Comparison of ENCODE assay signal across 17 cellular contexts in the genomic region with DNA sequence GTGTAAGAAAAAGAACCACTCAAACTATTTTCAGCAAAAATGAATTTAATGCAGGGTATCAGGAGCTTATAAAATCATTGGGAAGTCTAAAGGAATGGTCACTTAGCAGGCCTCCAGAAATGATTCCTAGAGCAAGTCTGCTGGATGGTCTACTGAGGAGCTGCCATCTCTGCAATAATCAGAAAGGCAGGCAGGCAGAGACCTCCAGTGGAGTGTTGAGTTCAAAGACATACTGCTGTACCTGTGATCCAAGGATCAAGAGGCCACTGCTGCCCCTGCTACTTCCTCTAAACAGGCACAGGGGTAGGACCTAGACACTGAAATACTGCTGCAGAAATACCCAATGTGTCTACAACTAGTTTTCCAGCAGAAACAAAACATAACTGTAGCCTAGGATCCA. TPM values are rescaled to one million over a fixed set of nuclear protein-coding genes. Genes with fewer than 3 reads are reported as not detected.
A peak's percentile ranks its signal among the peaks of the same experiment; 100 is the strongest.
DNase-seq lines count a peak whose midpoint lies in the region; ATAC-seq and TF ChIP-seq lines count a peak whose summit lies in the region.
"Had no signal": no experiment of that assay in that cellular context is flagged by ENCODE, and none has a peak within 500 bp of the region (broad histone marks: within the 10 kb centered on the region; RNA-seq: fewer than 3 reads in every experiment).

No MANE protein-coding gene starts in this region.

- intact Hi-C loops in left colon (cut with DNase I, micrococcal nuclease) = no loop called here
- intact Hi-C loops in activated CD4-positive, alpha-beta T cell treated with anti-CD3 and anti-CD28 coated beads for 36 hours (cut with DNase I, micrococcal nuclease) = no loop called here

- CTCF ChIA-PET in activated CD4-positive, alpha-beta T cell treated with anti-CD3 and anti-CD28 coated beads for 36 hours (lab: Charles Lee) = no interaction called here

- TF ChIP-seq CTCF in brain microvascular endothelial cell (IDR thresholded peaks at IDR 0.05; ENCODE audit: low read depth, low read length, missing control alignments) = peak; percentile 47

- H3K36me3 Mint-ChIP-seq in stimulated activated effector memory CD8-positive, alpha-beta T cell treated with anti-CD3 and anti-CD28 coated beads, Interleukin-12 subunit alpha, Interleukin-12 subunit beta, amount 100 ng/mL, for 72 hours = no peaks in the 10 kb centered on the region
- H3K36me3 Mint-ChIP-seq in activated CD4-positive, alpha-beta T cell treated with anti-CD3 and anti-CD28 coated beads for 36 hours (ENCODE audit: low read depth) = no peaks in the 10 kb centered on the region
- H3K36me3 Mint-ChIP-seq: activated naive CD4-positive, alpha-beta T cell treated with anti-CD3 and anti-CD28 coated beads, Interleukin-2, amount 10 ng/mL, durations not matched to agents 7 days and 5 days had no signal

- POLR2A ChIA-PET in activated CD4-positive, alpha-beta T cell treated with anti-CD3 and anti-CD28 coated beads for 36 hours (lab: Charles Lee) = no interaction called here

- H3K27ac Mint-ChIP-seq in stimulated activated effector memory CD8-positive, alpha-beta T cell treated with anti-CD3 and anti-CD28 coated beads, Interleukin-12 subunit alpha, Interleukin-12 subunit beta, amount 100 ng/mL, for 72 hours = no peak overlapping the region
- no peak overlapping the region for H3K27ac Mint-ChIP-seq in activated CD4-positive, alpha-beta T cell treated with anti-CD3 and anti-CD28 coated beads for 36 hours
- H3K27ac Mint-ChIP-seq: activated naive CD4-positive, alpha-beta T cell treated with anti-CD3 and anti-CD28 coated beads, Interleukin-2, amount 10 ng/mL, durations not matched to agents 7 days and 5 days; dendritic cell treated with granulocyte-macrophage colony-stimulating factor and Interleukin-4, amounts not matched to agents 40 ng/mL and 50 ng/mL, for 4 days had no signal

- H3K36me3 ChIP-seq in brain microvascular endothelial cell (replicated peaks) = no peaks in the 10 kb centered on the region
- H3K36me3 ChIP-seq: heart right ventricle had no signal

- no peaks in the 10 kb centered on the region for H3K27me3 ChIP-seq in brain microvascular endothelial cell (replicated peaks)
- H3K27me3 ChIP-seq: heart right ventricle had no signal

- no peak overlapping the region for H3K4me3 ChIP-seq in brain microvascular endothelial cell (ENCODE audit: low read depth, low read length)
- H3K4me3 ChIP-seq: heart right ventricle had no signal

- no peaks in the 10 kb centered on the region for H3K9me3 Mint-ChIP-seq in stimulated activated effector memory CD8-positive, alpha-beta T cell treated with anti-CD3 and anti-CD28 coated beads, Interleukin-12 subunit alpha, Interleukin-12 subunit beta, amount 100 ng/mL, for 72 hours
- H3K9me3 Mint-ChIP-seq in activated CD4-positive, alpha-beta T cell treated with anti-CD3 and anti-CD28 coated beads for 36 hours (ENCODE audit: low read depth) = no peaks in the 10 kb centered on the region
- H3K9me3 Mint-ChIP-seq: activated naive CD4-positive, alpha-beta T cell treated with anti-CD3 and anti-CD28 coated beads, Interleukin-2, amount 10 ng/mL, durations not matched to agents 7 days and 5 days; dendritic cell treated with granulocyte-macrophage colony-stimulating factor and Interleukin-4, amounts not matched to agents 40 ng/mL and 50 ng/mL, for 4 days had no signal

- DNase-seq in DMS53 treated with DMSO at 0.1 percent for 48 hours (lab: John Stamatoyannopoulos, UW; ENCODE audit: unreplicated experiment) = peak; percentile 14
- peak; percentile 30 for DNase-seq in M059J (ENCODE audit: low read depth)
- peak; percentile 6 for DNase-seq in brain microvascular endothelial cell
- no peak for DNase-seq in left colon
- DNase-seq in stimulated activated effector memory CD8-positive, alpha-beta T cell treated with anti-CD3 and anti-CD28 coated beads, Interleukin-12 subunit alpha, Interleukin-12 subunit beta, amount 100 ng/mL, for 72 hours (ENCODE audit: low spot score in 2 of 2) = no peak
- DNase-seq in stimulated activated CD4-positive, alpha-beta T cell treated with anti-CD3 and anti-CD28 coated beads, Interleukin-2, amount 100 ng/mL, for 48 hours = no peak
- no peak for DNase-seq in activated CD4-positive, alpha-beta T cell treated with anti-CD3 and anti-CD28 coated beads for 36 hours
- DNase-seq: activated CD4-positive, alpha-beta T cell treated with anti-CD3 and anti-CD28 coated beads, Interleukin-2, amount 50 U/mL, for 4 hours; activated naive CD4-positive, alpha-beta T cell treated with anti-CD3 and anti-CD28 coated beads, Interleukin-2, amount 10 ng/mL, durations not matched to agents 7 days and 5 days; Calu3; heart right ventricle; mammary epithelial cell; MM.1S; T-helper 1 cell had no signal

- in situ Hi-C loops in brain microvascular endothelial cell (cut with HindIII; ENCODE audit: low pct_ligation_motif_present, low sequenced_read_pairs) = loop anchor here (25.0 kb wide), 1 partner anchor 399 kb away; a partner anchor contains a TSS

- no peak overlapping the region for H3K27ac ChIP-seq in brain microvascular endothelial cell
- H3K27ac ChIP-seq: heart right ventricle, parathyroid adenoma had no signal

- H3K4me1 Mint-ChIP-seq in stimulated activated effector memory CD8-positive, alpha-beta T cell treated with anti-CD3 and anti-CD28 coated beads, Interleukin-12 subunit alpha, Interleukin-12 subunit beta, amount 100 ng/mL, for 72 hours = no peaks in the 10 kb centered on the region
- no peaks in the 10 kb centered on the region for H3K4me1 Mint-ChIP-seq in activated CD4-positive, alpha-beta T cell treated with anti-CD3 and anti-CD28 coated beads for 36 hours
- H3K4me1 Mint-ChIP-seq: activated naive CD4-positive, alpha-beta T cell treated with anti-CD3 and anti-CD28 coated beads, Interleukin-2, amount 10 ng/mL, durations not matched to agents 7 days and 5 days had no signal

- H3K27me3 Mint-ChIP-seq in activated CD4-positive, alpha-beta T cell treated with anti-CD3 and anti-CD28 coated beads for 36 hours = peaks cover 4% of the 10 kb centered on the region

- H3K4me3 Mint-ChIP-seq in stimulated activated effector memory CD8-positive, alpha-beta T cell treated with anti-CD3 and anti-CD28 coated beads, Interleukin-12 subunit alpha, Interleukin-12 subunit beta, amount 100 ng/mL, for 72 hours = no peak overlapping the region
- H3K4me3 Mint-ChIP-seq in activated CD4-positive, alpha-beta T cell treated with anti-CD3 and anti-CD28 coated beads for 36 hours = no peak overlapping the region
- H3K4me3 Mint-ChIP-seq: activated naive CD4-positive, alpha-beta T cell treated with anti-CD3 and anti-CD28 coated beads, Interleukin-2, amount 10 ng/mL, durations not matched to agents 7 days and 5 days; dendritic cell treated with granulocyte-macrophage colony-stimulating factor and Interleukin-4, amounts not matched to agents 40 ng/mL and 50 ng/mL, for 4 days had no signal

- ATAC-seq in left colon (peak; percentile 40), GM19455 (IDR thresholded peaks at IDR 0.05; ENCODE audit: unreplicated experiment) (no peak)
- ATAC-seq in stimulated activated effector memory CD8-positive, alpha-beta T cell treated with anti-CD3 and anti-CD28 coated beads, Interleukin-12 subunit alpha, Interleukin-12 subunit beta, amount 100 ng/mL, for 72 hours = no peak
- ATAC-seq in activated CD4-positive, alpha-beta T cell treated with anti-CD3 and anti-CD28 coated beads for 36 hours = no peak
- ATAC-seq: heart right ventricle had no signal

RNA-seq across cellular contexts. Expression of a gene that starts 14.5 kb away (rescaled TPM):
- total RNA-seq in M059J (2014; rRNA removed; shearing (Covaris generic)) = 4.3 and 4.8 TPM in 2 replicates
- 1 to 10 TPM; 5.2 to 5.7 TPM for total RNA-seq in left colon
- total RNA-seq in activated CD4-positive, alpha-beta T cell treated with anti-CD3 and anti-CD28 coated beads for 36 hours = 10 to 100 TPM; 15.1 to 16.6 TPM

Comparison
In these comparisons a context has a peak if more than half of its experiments do, and no peak if none do; other contexts are left out.
1. DNase-seq: peak in DMS53 treated with DMSO at 0.1 percent for 48 hours (single experiment), M059J (single experiment) and brain microvascular endothelial cell (single experiment); none in left colon (0 of 2), stimulated activated effector memory CD8-positive, alpha-beta T cell treated with anti-CD3 and anti-CD28 coated beads, Interleukin-12 subunit alpha, Interleukin-12 subunit beta, amount 100 ng/mL, for 72 hours (0 of 2), stimulated activated CD4-positive, alpha-beta T cell treated with anti-CD3 and anti-CD28 coated beads, Interleukin-2, amount 100 ng/mL, for 48 hours (0 of 2) and activated CD4-positive, alpha-beta T cell treated with anti-CD3 and anti-CD28 coated beads for 36 hours (single experiment).